Comparison of ENCODE assay signal across 8 cellular contexts in genomic region chr9:68779558-68780376, GRCh38.
DNase-seq lines count a peak whose midpoint lies in the region; ATAC-seq and TF ChIP-seq lines count a peak whose summit lies in the region.

No MANE protein-coding gene starts in this region.

- TF ChIP-seq POLR2A in gastroesophageal sphincter (IDR thresholded peaks at IDR 0.05) = peak in 1 of 2 donors; percentile 83

- peak; percentile 95 for ATAC-seq in gastroesophageal sphincter

- H3K36me3 ChIP-seq in HAP-1 (replicated peaks) (no peaks in the 10 kb centered on the region; the same call in 1 of the 2 replicates), MG63 (no peaks in the 10 kb centered on the region), gastroesophageal sphincter (no peaks in the 10 kb centered on the region), neutrophil (no peaks in the 10 kb centered on the region)

- H3K27ac ChIP-seq in gastroesophageal sphincter = peak overlapping the region; percentile 57 to 95 (median 92)
- H3K27ac ChIP-seq in neutrophil = peak overlapping the region; percentile 94

- 2 to 3% methylated on average over 5 to 13 of the region's 65 CpGs for WGBS in gastroesophageal sphincter (ENCODE audit: low coverage in 1 of 2), 2 donors

- in situ Hi-C loops in HAP-1 (cut with MboI; ENCODE audit: low sequenced_read_pairs) = no loop called here

- no peak for TF ChIP-seq EP300 in gastroesophageal sphincter (IDR thresholded peaks at IDR 0.05)

- TF ChIP-seq CTCF in gastroesophageal sphincter (IDR thresholded peaks at IDR 0.05) (peak in 1 of 4 experiments; percentile 65), neutrophil (IDR thresholded peaks at IDR 0.05) (no peak)

- H3K4me1 ChIP-seq in HAP-1 (peaks cover 20% of the 10 kb centered on the region), gastroesophageal sphincter (peaks cover 21 to 54% (median 24%) of the 10 kb centered on the region in 3 donors), neutrophil (ENCODE audit: control insufficient read depth in 1 of 2, insufficient read depth in 1 of 2, low read depth in 1 of 2, low read length in 1 of 2) (peaks cover 52 to 55% of the 10 kb centered on the region in 2 experiments)

- no peaks in the 10 kb centered on the region for H3K9me3 ChIP-seq in HAP-1
- H3K9me3 ChIP-seq in MG63 = no peaks in the 10 kb centered on the region
- H3K9me3 ChIP-seq in gastroesophageal sphincter = no peaks in the 10 kb centered on the region
- no peaks in the 10 kb centered on the region for H3K9me3 ChIP-seq in neutrophil

- DNase-seq in GF-D8 (lab: John Stamatoyannopoulos, UW) = peak; percentile 84
- DNase-seq in HAP-1 (ENCODE audit: low spot score in 2 of 2) = peak; percentile 83 to 95
- peak; percentile 88 for DNase-seq in MG63
- DNase-seq in SHP77 (lab: John Stamatoyannopoulos, UW) = peak; percentile 65 to 79
- peak; percentile 89 for DNase-seq in activated gamma-delta T cell treated with anti-CD3 and anti-CD28 coated beads, Interleukin-2, amount 50 U/mL, for 16 hours (ENCODE audit: low read depth)
- DNase-seq in superior temporal gyrus (ENCODE audit: extremely low spot score) = peak; percentile 95

- peaks cover 5% of the 10 kb centered on the region for H3K27me3 ChIP-seq in HAP-1 (ENCODE audit: low read depth)
- H3K27me3 ChIP-seq in MG63 = no peaks in the 10 kb centered on the region
- no peaks in the 10 kb centered on the region for H3K27me3 ChIP-seq in gastroesophageal sphincter
- H3K27me3 ChIP-seq in neutrophil = no peaks in the 10 kb centered on the region

- H3K4me3 ChIP-seq in HAP-1 (peak overlapping the region; percentile 93), MG63 (peak overlapping the region; percentile 87), gastroesophageal sphincter (peak overlapping the region; percentile 47 to 68), neutrophil (ENCODE audit: low read depth in 1 of 2, low read length in 1 of 2) (peak overlapping the region; percentile 85 to 97)

Comparison
In these comparisons a context has a peak if more than half of its experiments do, and no peak if none do; other contexts are left out.
1. Peak in every context shown above with its lines: DNase-seq, ATAC-seq, H3K4me3 ChIP-seq and H3K27ac ChIP-seq.